In genomic region chr2:219368690-219369108, GRCh38 we compare ENCODE assay signal across 13 cellular contexts. TPM values are rescaled to one million over a fixed set of nuclear protein-coding genes. Genes with fewer than 3 reads are reported as not detected.
DNase-seq lines count a peak whose midpoint lies in the region; ATAC-seq, FAIRE-seq and TF ChIP-seq lines count a peak whose summit lies in the region.
"Had no signal": no experiment of that assay in that cellular context is flagged by ENCODE, and none has a peak within 500 bp of the region (broad histone marks: within the 10 kb centered on the region; RNA-seq: fewer than 3 reads in every experiment).

No MANE protein-coding gene starts in this region.

- H3K27me3 ChIP-seq in endothelial cell of umbilical vein (ENCODE audit: control insufficient read depth in 2 of 2, insufficient read depth in 2 of 2, low read length in 2 of 2): no peaks in the 10 kb centered on the region

- dilution Hi-C loops in endothelial cell of umbilical vein (cut with MboI; ENCODE audit: extremely low pct_ligation_motif_present, low sequenced_read_pairs): no loop called here

- no peak overlapping the region for H3K4me3 ChIP-seq in endothelial cell of umbilical vein (replicated peaks in 1 of 3; ENCODE audit: insufficient read depth in 1 of 3, low read depth in 1 of 3, low read length in 3 of 3)
- no peak overlapping the region for H3K4me3 ChIP-seq in mesodermal cell (ENCODE audit: extremely low read depth, insufficient read depth, low read length, poor library complexity, severe bottlenecking)

- H3K36me3 ChIP-seq in endothelial cell of umbilical vein (ENCODE audit: control insufficient read depth in 2 of 2, extremely low read depth in 1 of 2, insufficient read depth in 2 of 2, low read length in 2 of 2) (peaks cover 0 to 1% of the 10 kb centered on the region in 2 experiments), mesodermal cell (ENCODE audit: control insufficient read depth, insufficient read depth, low read length) (peaks cover 2% of the 10 kb centered on the region)

- 71 to 80% methylated on average over 1 of the region's 2 CpGs for WGBS in mesodermal cell (ENCODE audit: insufficient coverage in 2 of 2), 2 experiments

- H4K20me1 ChIP-seq in endothelial cell of umbilical vein (replicated peaks; ENCODE audit: control insufficient read depth, extremely low read depth, insufficient read depth, low read length): no peaks in the 10 kb centered on the region

- no peaks in the 10 kb centered on the region for H3K4me1 ChIP-seq in endothelial cell of umbilical vein (ENCODE audit: control insufficient read depth, extremely low read depth, insufficient read depth, low read length)
- H3K4me1 ChIP-seq in mesodermal cell (ENCODE audit: control insufficient read depth, insufficient read depth, low read length, poor library complexity, severe bottlenecking): peaks cover 14% of the 10 kb centered on the region

- H3K27me3 Mint-ChIP-seq in activated naive CD4-positive, alpha-beta T cell treated with anti-CD3 and anti-CD28 coated beads for 36 hours (ENCODE audit: low read depth): no peaks in the 10 kb centered on the region

- TF ChIP-seq CTCF in endothelial cell of umbilical vein (IDR thresholded peaks at IDR 0.05; ENCODE audit: extremely low read depth in 1 of 2, insufficient read depth in 1 of 2, low read depth in 1 of 2, low read length in 2 of 2): no peak

- BruUV-seq in endothelial cell of umbilical vein (replicated peaks; lab: Mats Ljungman, UMichigan): no TSS peak

- no peak overlapping the region for H3K4me3 Mint-ChIP-seq in activated naive CD4-positive, alpha-beta T cell treated with anti-CD3 and anti-CD28 coated beads for 36 hours

- intact Hi-C loops in endothelial cell of umbilical vein (cut with micrococcal nuclease): no loop called here
- intact Hi-C loops in activated naive CD4-positive, alpha-beta T cell treated with anti-CD3 and anti-CD28 coated beads for 36 hours (cut with micrococcal nuclease): no loop called here

- FAIRE-seq in endothelial cell of umbilical vein (lab: Jason Lieb, UNC): no peak

- DNase-seq in A172 (ENCODE audit: low spot score): peak; percentile 72
- DNase-seq in NCI-H2196 treated with DMSO at 0.1 percent for 48 hours (lab: John Stamatoyannopoulos, UW; ENCODE audit: unreplicated experiment): peak; percentile 32
- DNase-seq in endothelial cell of umbilical vein (ENCODE audit: low read depth, low spot score): peak; percentile 82
- no peak for DNase-seq in central memory CD4-positive, alpha-beta T cell
- DNase-seq in activated naive CD4-positive, alpha-beta T cell treated with anti-CD3 and anti-CD28 coated beads for 36 hours: no peak
- DNase-seq: activated naive CD4-positive, alpha-beta T cell treated with anti-CD3 and anti-CD28 coated beads, Interleukin-2, amount 50 U/mL, for 16 hours; NCI-H1417 treated with DMSO at 0.1 percent for 48 hours; stimulated activated CD4-positive, alpha-beta T cell treated with anti-CD3 and anti-CD28 coated beads, Interleukin-1b, Interleukin-23, amount 100 ng/mL, for 48 hours had no signal

- CTCF ChIA-PET in endothelial cell of umbilical vein (lab: Charles Lee): interaction anchor here (1.2 to 2.1 kb wide), 4 partner anchors 15 to 34 kb away, joined by 3 to 6 read pairs (median 4); partner anchors contain the start of gene DNPEP
- CTCF ChIA-PET in activated naive CD4-positive, alpha-beta T cell treated with anti-CD3 and anti-CD28 coated beads for 36 hours (lab: Charles Lee): no interaction called here

- no peaks in the 10 kb centered on the region for H3K79me2 ChIP-seq in endothelial cell of umbilical vein (ENCODE audit: control insufficient read depth, insufficient read depth, low read length)

- H3K9me3 Mint-ChIP-seq in activated naive CD4-positive, alpha-beta T cell treated with anti-CD3 and anti-CD28 coated beads for 36 hours: no peaks in the 10 kb centered on the region

- no peak overlapping the region for H2AFZ ChIP-seq in endothelial cell of umbilical vein (ENCODE audit: low read depth, low read length)

- H3K4me2 ChIP-seq in endothelial cell of umbilical vein (ENCODE audit: insufficient read depth, low read length): no peak overlapping the region

- H3K27ac Mint-ChIP-seq in activated naive CD4-positive, alpha-beta T cell treated with anti-CD3 and anti-CD28 coated beads for 36 hours: no peak overlapping the region

- H3K36me3 Mint-ChIP-seq in activated naive CD4-positive, alpha-beta T cell treated with anti-CD3 and anti-CD28 coated beads for 36 hours (ENCODE audit: low read depth): peaks cover 6% of the 10 kb centered on the region

- ATAC-seq in HG03520 (IDR thresholded peaks at IDR 0.05; ENCODE audit: unreplicated experiment): no peak
- no peak for ATAC-seq in activated CD4-positive, CD25-positive, alpha-beta regulatory T cell treated with anti-CD3 and anti-CD28 coated beads, Interleukin-2, amount 50 U/mL, for 24 hours

- no peak overlapping the region for H3K9ac ChIP-seq in endothelial cell of umbilical vein (replicated peaks; ENCODE audit: extremely low read depth, insufficient read depth, low read length)

- POLR2A ChIA-PET in endothelial cell of umbilical vein (lab: Charles Lee): no interaction called here

- no peak overlapping the region for H3K27ac ChIP-seq in endothelial cell of umbilical vein (ENCODE audit: insufficient read depth, low read depth, low read length)
- peak overlapping the region; percentile 78 for H3K27ac ChIP-seq in mesodermal cell (ENCODE audit: low read depth, low read length, severe bottlenecking)
- H3K27ac ChIP-seq: C4-2B had no signal

- no peaks in the 10 kb centered on the region for H3K9me1 ChIP-seq in endothelial cell of umbilical vein (replicated peaks; ENCODE audit: control insufficient read depth, extremely low read depth, insufficient read depth, low read length)

- no peak for TF ChIP-seq POLR2A in endothelial cell of umbilical vein (IDR thresholded peaks at IDR 0.05; ENCODE audit: low read depth, low read length)

- H3K4me1 Mint-ChIP-seq in activated naive CD4-positive, alpha-beta T cell treated with anti-CD3 and anti-CD28 coated beads for 36 hours (ENCODE audit: low read depth): no peaks in the 10 kb centered on the region

- H3K9me3 ChIP-seq in endothelial cell of umbilical vein (replicated peaks; ENCODE audit: control insufficient read depth, insufficient read depth, low read length): no peaks in the 10 kb centered on the region
- H3K9me3 ChIP-seq in mesodermal cell (ENCODE audit: control insufficient read depth, low read length): no peaks in the 10 kb centered on the region

RNA-seq across cellular contexts. Expression of gene DNPEP, which starts 19.0 kb away (rescaled TPM):
- total RNA-seq in A172 (2014; rRNA removed; shearing (Covaris generic)): 81.7 and 91.5 TPM in 2 replicates
- 40.4 and 43.1 TPM in 2 replicates for total RNA-seq in endothelial cell of umbilical vein
- polyA plus RNA-seq in endothelial cell of umbilical vein: 77.5 and 83.2 TPM in 2 replicates
- polyA plus RNA-seq in endothelial cell of umbilical vein (2011; cell fraction: cytosol; rRNA removed): 47.7 and 52.1 TPM in 2 replicates
- polyA plus RNA-seq in endothelial cell of umbilical vein (2011; cell fraction: nucleus; rRNA removed): 117 and 134 TPM in 2 replicates
- 51.3 and 76.1 TPM in 2 replicates for polyA plus RNA-seq in endothelial cell of umbilical vein (2012)
- polyA minus RNA-seq in endothelial cell of umbilical vein: 48.5 and 59.5 TPM in 2 replicates
- 29.0 TPM for polyA minus RNA-seq in endothelial cell of umbilical vein (2011; cell fraction: cytosol; rRNA and poly(A)+ RNA removed)
- 39.2 and 40.3 TPM in 2 replicates for polyA minus RNA-seq in endothelial cell of umbilical vein (2011; cell fraction: nucleus; rRNA and poly(A)+ RNA removed)
- polyA plus RNA-seq in mesodermal cell (2013, experiment 1 of 2): 63.0 TPM
- polyA plus RNA-seq in mesodermal cell (2013, experiment 2 of 2): 50.6 TPM
- total RNA-seq in activated naive CD4-positive, alpha-beta T cell treated with anti-CD3 and anti-CD28 coated beads for 36 hours: 10 to 100 TPM; 67.1 to 74.2 TPM

RNA-seq across cellular contexts. Expression of gene RESP18, which starts 36.2 kb away (rescaled TPM):
- total RNA-seq in A172 (2014; rRNA removed; shearing (Covaris generic)): not detected in 2 replicates
- total RNA-seq in endothelial cell of umbilical vein: not detected in 2 replicates
- polyA plus RNA-seq in endothelial cell of umbilical vein: not detected in 2 replicates
- polyA plus RNA-seq in endothelial cell of umbilical vein (2011; cell fraction: cytosol; rRNA removed): not detected in 2 replicates
- not detected in 2 replicates for polyA plus RNA-seq in endothelial cell of umbilical vein (2011; cell fraction: nucleus; rRNA removed)
- polyA plus RNA-seq in endothelial cell of umbilical vein (2012): not detected in 2 replicates
- polyA minus RNA-seq in endothelial cell of umbilical vein: not detected in 2 replicates
- polyA minus RNA-seq in endothelial cell of umbilical vein (2011; cell fraction: cytosol; rRNA and poly(A)+ RNA removed): not detected
- polyA minus RNA-seq in endothelial cell of umbilical vein (2011; cell fraction: nucleus; rRNA and poly(A)+ RNA removed): not detected in 2 replicates
- polyA plus RNA-seq in mesodermal cell (2013, experiment 1 of 2): not detected
- polyA plus RNA-seq in mesodermal cell (2013, experiment 2 of 2): not detected
- total RNA-seq in activated naive CD4-positive, alpha-beta T cell treated with anti-CD3 and anti-CD28 coated beads for 36 hours: not detected
- total RNA-seq: T-helper 2 cell treated with Interferon-gamma antibody and Interleukin-4, amounts not matched to agents 100 ng/mL and 5 ng/mL, for 36 hours had no signal

RNA-seq across cellular contexts. Expression of gene DES, which starts 49.5 kb away (rescaled TPM):
- total RNA-seq in A172 (2014; rRNA removed; shearing (Covaris generic)): 30.0 and 34.5 TPM in 2 replicates
- not detected in 2 replicates for total RNA-seq in endothelial cell of umbilical vein
- polyA plus RNA-seq in endothelial cell of umbilical vein: not detected in 2 replicates
- polyA plus RNA-seq in endothelial cell of umbilical vein (2011; cell fraction: cytosol; rRNA removed): not detected in 2 replicates
- not detected in 2 replicates for polyA plus RNA-seq in endothelial cell of umbilical vein (2011; cell fraction: nucleus; rRNA removed)
- polyA plus RNA-seq in endothelial cell of umbilical vein (2012): not detected in 2 replicates
- 1.7 TPM in 1 of 2 replicates, not detected in the other for polyA minus RNA-seq in endothelial cell of umbilical vein
- 1.1 TPM for polyA minus RNA-seq in endothelial cell of umbilical vein (2011; cell fraction: cytosol; rRNA and poly(A)+ RNA removed)
- polyA minus RNA-seq in endothelial cell of umbilical vein (2011; cell fraction: nucleus; rRNA and poly(A)+ RNA removed): not detected in 2 replicates
- 4.8 TPM for polyA plus RNA-seq in mesodermal cell (2013, experiment 1 of 2)
- 5.1 TPM for polyA plus RNA-seq in mesodermal cell (2013, experiment 2 of 2)
- total RNA-seq in activated naive CD4-positive, alpha-beta T cell treated with anti-CD3 and anti-CD28 coated beads for 36 hours: not detected
- total RNA-seq: T-helper 2 cell treated with Interferon-gamma antibody and Interleukin-4, amounts not matched to agents 100 ng/mL and 5 ng/mL, for 36 hours had no signal

RNA-seq across cellular contexts. Expression of gene PTPRN, which starts 59.5 kb away (rescaled TPM):
- total RNA-seq in A172 (2014; rRNA removed; shearing (Covaris generic)): 19.3 and 31.5 TPM in 2 replicates
- not detected in 2 replicates for total RNA-seq in endothelial cell of umbilical vein
- polyA plus RNA-seq in endothelial cell of umbilical vein: not detected in 2 replicates
- not detected in 2 replicates for polyA plus RNA-seq in endothelial cell of umbilical vein (2011; cell fraction: cytosol; rRNA removed)
- 0.21 TPM in 1 of 2 replicates, not detected in the other for polyA plus RNA-seq in endothelial cell of umbilical vein (2011; cell fraction: nucleus; rRNA removed)
- polyA plus RNA-seq in endothelial cell of umbilical vein (2012): 0.11 TPM in 1 of 2 replicates, not detected in the other
- polyA minus RNA-seq in endothelial cell of umbilical vein: not detected in 2 replicates
- polyA minus RNA-seq in endothelial cell of umbilical vein (2011; cell fraction: cytosol; rRNA and poly(A)+ RNA removed): not detected
- polyA minus RNA-seq in endothelial cell of umbilical vein (2011; cell fraction: nucleus; rRNA and poly(A)+ RNA removed): not detected in 2 replicates
- polyA plus RNA-seq in mesodermal cell (2013, experiment 1 of 2): 60.9 TPM
- polyA plus RNA-seq in mesodermal cell (2013, experiment 2 of 2): 50.0 TPM
- total RNA-seq in activated naive CD4-positive, alpha-beta T cell treated with anti-CD3 and anti-CD28 coated beads for 36 hours: not detected
- total RNA-seq: T-helper 2 cell treated with Interferon-gamma antibody and Interleukin-4, amounts not matched to agents 100 ng/mL and 5 ng/mL, for 36 hours had no signal

Comparison
In these comparisons a context has a peak if more than half of its experiments do, and no peak if none do; other contexts are left out.
1. DNase-seq: peak in A172 (single experiment), NCI-H2196 treated with DMSO at 0.1 percent for 48 hours (single experiment) and endothelial cell of umbilical vein (single experiment); none in central memory CD4-positive, alpha-beta T cell (single experiment) and activated naive CD4-positive, alpha-beta T cell treated with anti-CD3 and anti-CD28 coated beads for 36 hours (single experiment).
2. RNA of gene DES, which starts 49.5 kb away (total RNA-seq): 30.0 to 34.5 TPM in A172; not detected in endothelial cell of umbilical vein and not detected in activated naive CD4-positive, alpha-beta T cell treated with anti-CD3 and anti-CD28 coated beads for 36 hours; every median in the first group is over 10 times any median in the second.